Comparison of ENCODE assay signal across 8 cellular contexts in the genomic region with DNA sequence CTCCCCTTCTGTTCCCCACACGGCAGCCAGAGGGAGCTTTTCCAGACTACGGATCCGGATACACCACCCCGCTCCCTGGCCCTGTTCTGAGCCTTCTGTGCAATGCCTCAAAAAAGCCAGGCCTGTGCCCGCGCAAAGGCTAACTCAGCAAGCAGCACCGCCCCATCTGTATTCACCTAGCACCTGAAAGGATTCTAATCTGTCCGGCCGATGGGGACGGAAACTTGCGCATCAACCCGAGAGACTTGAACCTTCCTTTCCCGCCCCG. TPM values are rescaled to one million over a fixed set of nuclear protein-coding genes. Genes with fewer than 3 reads are reported as not detected.
A peak's percentile ranks its signal among the peaks of the same experiment; 100 is the strongest.
DNase-seq lines count a peak whose midpoint lies in the region; TF ChIP-seq lines count a peak whose summit lies in the region.

No MANE protein-coding gene starts in this region.

- TF ChIP-seq CTCF in fibroblast of villous mesenchyme (IDR thresholded peaks at IDR 0.05; ENCODE audit: insufficient read depth, low read depth, low read length), result peak; percentile 80
- TF ChIP-seq CTCF in nephron progenitor cell (IDR thresholded peaks at IDR 0.05), result no peak

- H3K4me3 Mint-ChIP-seq in IgD-negative memory B cell (peak overlapping the region; percentile 95 to 99 (median 98)), nephron progenitor cell (peak overlapping the region; percentile 90)

- H3K9me3 Mint-ChIP-seq in IgD-negative memory B cell, result peaks cover 0 to 2% (median 0%) of the 10 kb centered on the region in 3 donors
- H3K9me3 Mint-ChIP-seq in nephron progenitor cell, result no peaks in the 10 kb centered on the region

- H3K4me1 Mint-ChIP-seq in IgD-negative memory B cell, result peaks cover 22 to 28% (median 23%) of the 10 kb centered on the region in 3 donors
- peaks cover 56% of the 10 kb centered on the region for H3K4me1 Mint-ChIP-seq in nephron progenitor cell

- peaks cover 2% of the 10 kb centered on the region for H3K27me3 Mint-ChIP-seq in IgD-negative memory B cell
- H3K27me3 Mint-ChIP-seq in nephron progenitor cell (ENCODE audit: low read depth, poor library complexity), result no peaks in the 10 kb centered on the region

- peak overlapping the region; percentile 85 for H3K4me3 ChIP-seq in fibroblast of villous mesenchyme (ENCODE audit: low read depth, low read length)

- H3K27ac Mint-ChIP-seq in IgD-negative memory B cell (peak overlapping the region; percentile 97 to 98 (median 97)), nephron progenitor cell (peak overlapping the region; percentile 99)

- DNase-seq in activated gamma-delta T cell treated with Interleukin-2 at 50 U/mL for 16 hours (peak; percentile 44), activated gamma-delta T cell (lab: John Stamatoyannopoulos, UW) (no peak), fibroblast of villous mesenchyme (ENCODE audit: low read depth) (peak; percentile 79), nephron progenitor cell (peak; percentile 74), ureter (ENCODE audit: low spot score) (peak; percentile 78)
- peak; percentile 53 for DNase-seq in activated naive CD4-positive, alpha-beta T cell treated with Interleukin-2 at 50 U/mL for 16 hours

- H3K36me3 Mint-ChIP-seq in IgD-negative memory B cell, result peaks cover 4% of the 10 kb centered on the region
- peaks cover 7% of the 10 kb centered on the region for H3K36me3 Mint-ChIP-seq in nephron progenitor cell (ENCODE audit: low read depth)

TF ChIP-seq in PFSK-1, 5 proteins besides CTCF, POLR2A, EP300 and RAD21:
- TF ChIP-seq TAF1 (IDR thresholded peaks at IDR 0.05; ENCODE audit: borderline replicate concordance, insufficient read depth, low read length) (peak; percentile 40; the same call in 1 of the 2 replicates), POLR2AphosphoS5 (IDR thresholded peaks at IDR 0.05; ENCODE audit: low read depth, low read length) (no peak), FOXP2 (optimal IDR thresholded peaks at IDR 0.05; ENCODE audit: borderline replicate concordance, extremely low read depth, extremely low read length, insufficient read depth) (no peak)

RNA-seq across cellular contexts. Expression of a gene that starts 0.6 kb away (rescaled TPM):
- polyA plus RNA-seq in IgD-negative memory B cell, result 7.6 TPM
- polyA plus RNA-seq in PFSK-1 (2012; ENCODE audit: insufficient read length, low read depth), result 21.2 TPM
- total RNA-seq in fibroblast of villous mesenchyme (4.7 and 6.1 TPM in 2 replicates), ureter (14.9 TPM)

RNA-seq across cellular contexts. Expression of a gene that starts 7.2 kb away (rescaled TPM):
- polyA plus RNA-seq in IgD-negative memory B cell, result 10.3 TPM
- polyA plus RNA-seq in PFSK-1 (2012; ENCODE audit: insufficient read length, low read depth), result 42.3 TPM
- total RNA-seq in fibroblast of villous mesenchyme (3.0 and 4.5 TPM in 2 replicates), ureter (16.5 TPM)

RNA-seq across cellular contexts. Expression of a gene that starts 24.8 kb away (rescaled TPM):
- polyA plus RNA-seq in IgD-negative memory B cell, result 38.9 TPM
- 981 TPM for polyA plus RNA-seq in PFSK-1 (2012; ENCODE audit: insufficient read length, low read depth)
- total RNA-seq in fibroblast of villous mesenchyme (295 and 389 TPM in 2 replicates), ureter (329 TPM)

RNA-seq across cellular contexts. Expression of a gene that starts 35.9 kb away (rescaled TPM):
- polyA plus RNA-seq in IgD-negative memory B cell, result 160 TPM
- 128 TPM for polyA plus RNA-seq in PFSK-1 (2012; ENCODE audit: insufficient read length, low read depth)
- total RNA-seq in fibroblast of villous mesenchyme, result 111 and 120 TPM in 2 replicates
- 137 TPM for total RNA-seq in ureter

RNA-seq across cellular contexts. Expression of a gene that starts 39.4 kb away (rescaled TPM):
- 10.0 TPM for polyA plus RNA-seq in IgD-negative memory B cell
- 358 TPM for polyA plus RNA-seq in PFSK-1 (2012; ENCODE audit: insufficient read length, low read depth)
- total RNA-seq in fibroblast of villous mesenchyme, result 78.3 and 81.6 TPM in 2 replicates
- total RNA-seq in ureter, result 60.7 TPM
